ENCODE assay signal across 1 cellular context in genomic region chr2:215511454-215512346, GRCh38.
TF ChIP-seq lines count a peak whose summit lies in the region.

No MANE protein-coding gene starts in this region.

TF ChIP-seq in liver, 16 proteins besides CTCF, POLR2A, EP300 and RAD21 (continued from another document):
- TF ChIP-seq EGR1 (IDR thresholded peaks at IDR 0.05; ENCODE audit: low read depth in 2 of 2) (peak in 1 of 2 donors; percentile 22), RXRA (IDR thresholded peaks at IDR 0.05) (peak; percentile 69 to 77), TAF1 (conservative IDR thresholded peaks at IDR 0.05) (peak; percentile 28), GABPA (IDR thresholded peaks at IDR 0.05 in 1 of 2, conservative IDR thresholded peaks at IDR 0.05 in 1 of 2) (no peak)
